9 cellular contexts compared by ENCODE assay signal in genomic region chr1:66334311-66334710, GRCh38.
DNase-seq lines count a peak whose midpoint lies in the region; ATAC-seq and TF ChIP-seq lines count a peak whose summit lies in the region.
"Had no signal": no experiment of that assay in that cellular context is flagged by ENCODE, and none has a peak within 500 bp of the region (broad histone marks: within the 10 kb centered on the region; RNA-seq: fewer than 3 reads in every experiment).

No MANE protein-coding gene starts in this region.

- no peaks in the 10 kb centered on the region for H3K36me3 ChIP-seq in mucosa of rectum (ENCODE audit: control insufficient read depth in 2 of 2, insufficient read depth in 2 of 2, low read length in 2 of 2)
- no peaks in the 10 kb centered on the region for H3K36me3 ChIP-seq in uterus

- no peaks in the 10 kb centered on the region for H3K27me3 Mint-ChIP-seq in activated naive CD8-positive, alpha-beta T cell treated with anti-CD3 and anti-CD28 coated beads, Interleukin-2, amount 50 U/mL, for 24 hours

- ATAC-seq in Right ventricle myocardium superior (ENCODE audit: poor library complexity) (peak; percentile 5), left ventricle myocardium superior (no peak), GM19397 (IDR thresholded peaks at IDR 0.05; ENCODE audit: unreplicated experiment) (no peak)
- no peak for ATAC-seq in activated naive CD8-positive, alpha-beta T cell treated with anti-CD3 and anti-CD28 coated beads, Interleukin-2, amount 50 U/mL, for 24 hours
- ATAC-seq: K562 had no signal

- peaks cover 72% of the 10 kb centered on the region for H3K4me1 Mint-ChIP-seq in activated naive CD8-positive, alpha-beta T cell treated with anti-CD3 and anti-CD28 coated beads, Interleukin-2, amount 50 U/mL, for 24 hours

- DNase-seq in Right ventricle myocardium superior: no peak
- no peak for DNase-seq in left ventricle myocardium superior
- no peak for DNase-seq in activated naive CD8-positive, alpha-beta T cell treated with anti-CD3 and anti-CD28 coated beads, Interleukin-2, amount 50 U/mL, for 24 hours
- DNase-seq in uterus: no peak
- DNase-seq in GM03348 (ENCODE audit: low spot score): no peak
- DNase-seq in NCI-H748 (lab: John Stamatoyannopoulos, UW; ENCODE audit: unreplicated experiment): no peak

- H3K27me3 ChIP-seq in mucosa of rectum (ENCODE audit: control insufficient read depth in 2 of 2, insufficient read depth in 2 of 2, low read length in 2 of 2) (no peaks in the 10 kb centered on the region), uterus (no peaks in the 10 kb centered on the region)

- peaks cover 39% of the 10 kb centered on the region for H3K36me3 Mint-ChIP-seq in activated naive CD8-positive, alpha-beta T cell treated with anti-CD3 and anti-CD28 coated beads, Interleukin-2, amount 50 U/mL, for 24 hours (ENCODE audit: low read depth)

- H3K27ac ChIP-seq in mucosa of rectum (ENCODE audit: low read depth in 2 of 2, low read length in 2 of 2): peak overlapping the region; percentile 68 to 86
- H3K27ac ChIP-seq in uterus: peak overlapping the region; percentile 2 to 90

- intact Hi-C loops in Right ventricle myocardium superior (cut with DNase I) (loop anchor here (5.0 kb wide), 1 partner anchor 62 kb away; no protein-coding TSS in a partner anchor), left ventricle myocardium superior (cut with micrococcal nuclease) (loop anchor here (5.0 kb wide), 1 partner anchor 62 kb away; no protein-coding TSS in a partner anchor), uterus (cut with DNase I; ENCODE audit: low total_unique reads) (loop anchor here (10.0 kb wide), 1 partner anchor 60 kb away; no protein-coding TSS in a partner anchor)

- TF ChIP-seq CTCF in uterus (IDR thresholded peaks at IDR 0.05): no peak

- H3K9me3 Mint-ChIP-seq in activated naive CD8-positive, alpha-beta T cell treated with anti-CD3 and anti-CD28 coated beads, Interleukin-2, amount 50 U/mL, for 24 hours: no peaks in the 10 kb centered on the region

- peak overlapping the region; percentile 65 to 72 for H3K9ac ChIP-seq in mucosa of rectum (ENCODE audit: low read depth in 1 of 2, low read length in 2 of 2)

- peaks cover 0 to 6% of the 10 kb centered on the region in 2 donors for H3K4me1 ChIP-seq in mucosa of rectum (ENCODE audit: control insufficient read depth in 2 of 2, insufficient read depth in 2 of 2, low read length in 2 of 2)
- H3K4me1 ChIP-seq in uterus: no peaks in the 10 kb centered on the region

- H3K4me3 Mint-ChIP-seq in activated naive CD8-positive, alpha-beta T cell treated with anti-CD3 and anti-CD28 coated beads, Interleukin-2, amount 50 U/mL, for 24 hours: peak overlapping the region; percentile 94

- peak overlapping the region; percentile 95 for H3K27ac Mint-ChIP-seq in activated naive CD8-positive, alpha-beta T cell treated with anti-CD3 and anti-CD28 coated beads, Interleukin-2, amount 50 U/mL, for 24 hours

- H3K9me3 ChIP-seq in mucosa of rectum (ENCODE audit: control insufficient read depth in 2 of 2, low read length in 2 of 2) (no peaks in the 10 kb centered on the region), uterus (no peaks in the 10 kb centered on the region)

- no peak for TF ChIP-seq POLR2A in uterus (IDR thresholded peaks at IDR 0.05)

- H3K4me3 ChIP-seq in mucosa of rectum (ENCODE audit: low read length in 2 of 2) (peak overlapping the region; percentile 74 to 89), uterus (no peak overlapping the region)
- H3K4me3 ChIP-seq: K562 had no signal

Comparison
In these comparisons a context has a peak if more than half of its experiments do, and no peak if none do; other contexts are left out.
1. H3K4me3 ChIP-seq: peak in mucosa of rectum (2 of 2); none in uterus (0 of 2).